In genomic region chr7:159155410-159155809, GRCh38 we compare ENCODE assay signal across 19 cellular contexts. TPM values are rescaled to one million over a fixed set of nuclear protein-coding genes. Genes with fewer than 3 reads are reported as not detected.
A peak's percentile ranks its signal among the peaks of the same experiment; 100 is the strongest.
DNase-seq lines count a peak whose midpoint lies in the region; ATAC-seq and TF ChIP-seq lines count a peak whose summit lies in the region.
"Had no signal": no experiment of that assay in that cellular context is flagged by ENCODE, and none has a peak within 500 bp of the region (broad histone marks: within the 10 kb centered on the region; RNA-seq: fewer than 3 reads in every experiment).

No MANE protein-coding gene starts in this region.

- H3K79me1 ChIP-seq in IMR-90 (ENCODE audit: low read depth in 1 of 2, low read length in 2 of 2): no peaks in the 10 kb centered on the region

- ATAC-seq in IMR-90 (ENCODE audit: low read depth) (no peak), left lobe of liver (peak; percentile 22), body of pancreas (no peak)
- ATAC-seq: GM23338 had no signal

- TF ChIP-seq RAD21 in IMR-90 (IDR thresholded peaks at IDR 0.05; ENCODE audit: low read length): no peak

- no peak overlapping the region for H2BK20ac ChIP-seq in IMR-90 (ENCODE audit: low read depth, low read length)

- H3K79me2 ChIP-seq in Karpas-422 (ENCODE audit: low read length): no peaks in the 10 kb centered on the region

- H3K27me3 ChIP-seq in IMR-90 (ENCODE audit: control insufficient read depth, insufficient read depth, low read length) (no peaks in the 10 kb centered on the region), Karpas-422 (ENCODE audit: low read length) (no peaks in the 10 kb centered on the region), body of pancreas (no peaks in the 10 kb centered on the region)

- no peaks in the 10 kb centered on the region for H3K9me1 ChIP-seq in IMR-90 (ENCODE audit: insufficient read depth, low read length)

- dilution Hi-C loops in IMR-90 (cut with HindIII; ENCODE audit: low sequenced_read_pairs, unreplicated experiment): no loop called here

- H3K36me3 ChIP-seq in IMR-90 (ENCODE audit: control insufficient read depth, insufficient read depth, low read length) (no peaks in the 10 kb centered on the region), Karpas-422 (ENCODE audit: insufficient read depth, low read length) (no peaks in the 10 kb centered on the region), body of pancreas (replicated peaks in 1 of 2; ENCODE audit: insufficient read depth in 1 of 2, low read depth in 2 of 2) (no peaks in the 10 kb centered on the region)
- H3K36me3 ChIP-seq: HAP-1 had no signal

- no peaks in the 10 kb centered on the region for H3K9me2 ChIP-seq in Karpas-422 (replicated peaks; ENCODE audit: insufficient read depth, low read length)

- H4K20me1 ChIP-seq in IMR-90 (ENCODE audit: insufficient read depth, low read length): no peaks in the 10 kb centered on the region
- no peaks in the 10 kb centered on the region for H4K20me1 ChIP-seq in Karpas-422 (ENCODE audit: insufficient read depth, low read depth, low read length)

- H3K18ac ChIP-seq in IMR-90 (ENCODE audit: low read depth, low read length): no peak overlapping the region

- DNase-seq in IMR-90 (no peak), Karpas-422 (peak; percentile 35), left lobe of liver (ENCODE audit: low spot score) (no peak), body of pancreas (no peak), H4 (ENCODE audit: low spot score) (no peak), OCI-M1 (lab: John Stamatoyannopoulos, UW) (no peak)
- DNase-seq: Calu3; CD4-positive, alpha-beta memory T cell; COR-L47; DMS53; DMS79 treated with DMSO at 0.1 percent for 48 hours; GF-D8; HFFc6 had no signal

- H4K91ac ChIP-seq in IMR-90 (ENCODE audit: insufficient read depth, low read depth, low read length): no peak overlapping the region

- TF ChIP-seq CTCF in IMR-90 (conservative IDR thresholded peaks at IDR 0.05; ENCODE audit: low read depth, low read length) (no peak), body of pancreas (IDR thresholded peaks at IDR 0.05) (no peak)

- 40% methylated on average over 2 of the region's 9 CpGs; no CpG with 5 or more reads in 1 of the 2 experiments for WGBS in IMR-90 (ENCODE audit: extremely low coverage in 2 of 2, insufficient read length in 1 of 2), 2 experiments
- 67 to 85% methylated on average over 8 to 9 of the region's 9 CpGs for WGBS in body of pancreas, 2 donors

- H3K4me3 ChIP-seq in IMR-90 (ENCODE audit: insufficient read depth, low read depth, low read length): no peak overlapping the region
- no peak overlapping the region for H3K4me3 ChIP-seq in Karpas-422 (ENCODE audit: low read length)
- no peak overlapping the region for H3K4me3 ChIP-seq in body of pancreas
- H3K4me3 ChIP-seq: GM23338, HAP-1 had no signal

- H3K9me3 ChIP-seq in IMR-90 (ENCODE audit: control insufficient read depth, insufficient read depth, low read length): peaks cover 49% of the 10 kb centered on the region
- no peaks in the 10 kb centered on the region for H3K9me3 ChIP-seq in Karpas-422 (ENCODE audit: low read length)
- no peaks in the 10 kb centered on the region for H3K9me3 ChIP-seq in body of pancreas
- H3K9me3 ChIP-seq: HAP-1 had no signal

- intact Hi-C loops in IMR-90 (cut with micrococcal nuclease): no loop called here
- intact Hi-C loops in body of pancreas (cut with DNase I): no loop called here

- no TSS peak for BruUV-seq in IMR-90 (replicated peaks; lab: Mats Ljungman, UMichigan)

- CTCF ChIA-PET in IMR-90 (lab: Yijun Ruan, JAX): no interaction called here

- H3K27ac ChIP-seq in IMR-90 (ENCODE audit: insufficient read depth, low read length) (no peak overlapping the region), Karpas-422 (ENCODE audit: low read length) (no peak overlapping the region), body of pancreas (no peak overlapping the region)

- POLR2A ChIA-PET in IMR-90 (lab: Charles Lee; ENCODE audit: unreplicated experiment): no interaction called here

- H2AFZ ChIP-seq in IMR-90 (replicated peaks; ENCODE audit: low read length, poor library complexity) (peak overlapping the region; percentile 19), Karpas-422 (ENCODE audit: low read length) (no peak overlapping the region)
- H2AFZ ChIP-seq: GM23338 had no signal

- H3K56ac ChIP-seq in IMR-90 (ENCODE audit: extremely low read depth, insufficient read depth, low read length): no peak overlapping the region

- in situ Hi-C loops in IMR-90 (cut with MboI; ENCODE audit: low sequenced_read_pairs): no loop called here

- H3K4me2 ChIP-seq in IMR-90 (ENCODE audit: low read depth, low read length) (no peak overlapping the region), Karpas-422 (ENCODE audit: low read depth, low read length, poor library complexity, severe bottlenecking) (no peak overlapping the region)
- H3K4me2 ChIP-seq: GM23338 had no signal

- no peak overlapping the region for H2BK5ac ChIP-seq in IMR-90 (ENCODE audit: low read depth, low read length, poor library complexity, severe bottlenecking)

- H3K4me1 ChIP-seq in IMR-90 (ENCODE audit: control insufficient read depth, insufficient read depth, low read length) (no peaks in the 10 kb centered on the region), Karpas-422 (ENCODE audit: low read length) (peaks cover 10% of the 10 kb centered on the region), body of pancreas (no peaks in the 10 kb centered on the region)
- H3K4me1 ChIP-seq: HAP-1 had no signal

- H4K8ac ChIP-seq in IMR-90 (ENCODE audit: low read depth in 2 of 2, low read length in 2 of 2): no peak overlapping the region

- no peak overlapping the region for H3K9ac ChIP-seq in IMR-90 (ENCODE audit: low read depth, low read length)
- H3K9ac ChIP-seq in Karpas-422 (ENCODE audit: low read length): no peak overlapping the region

- H2AK5ac ChIP-seq in IMR-90 (ENCODE audit: low read depth, low read length): no peak overlapping the region

- H3K14ac ChIP-seq in IMR-90 (replicated peaks; ENCODE audit: low read depth, low read length): no peak overlapping the region

- no peak overlapping the region for H3K23ac ChIP-seq in IMR-90 (ENCODE audit: low read depth, low read length)

- no peak overlapping the region for H4K5ac ChIP-seq in IMR-90 (ENCODE audit: low read depth, low read length)

- H3K4ac ChIP-seq in IMR-90 (ENCODE audit: low read depth, low read length): no peak overlapping the region

- no peak overlapping the region for H2AK9ac ChIP-seq in IMR-90 (replicated peaks; ENCODE audit: low read depth, low read length, poor library complexity)

- H2BK120ac ChIP-seq in IMR-90 (ENCODE audit: low read depth, low read length): no peak overlapping the region

- H2BK15ac ChIP-seq in IMR-90 (ENCODE audit: low read depth, low read length): no peak overlapping the region

- no peak for TF ChIP-seq POLR2A in IMR-90 (IDR thresholded peaks at IDR 0.05; ENCODE audit: low read depth, low read length)
- TF ChIP-seq POLR2A in body of pancreas (IDR thresholded peaks at IDR 0.05): no peak

TF ChIP-seq in IMR-90, 13 proteins besides CTCF, POLR2A, EP300 and RAD21:
- TF ChIP-seq MXI1 (IDR thresholded peaks at IDR 0.05; ENCODE audit: borderline replicate concordance, low read depth, low read length) (no peak), MAZ (IDR thresholded peaks at IDR 0.05; ENCODE audit: borderline replicate concordance, low read depth, low read length) (no peak), SMC3 (IDR thresholded peaks at IDR 0.05; ENCODE audit: low read depth, low read length) (no peak), ELK1 (IDR thresholded peaks at IDR 0.05; ENCODE audit: borderline replicate concordance, low read depth, low read length) (no peak), MAFK (IDR thresholded peaks at IDR 0.05; ENCODE audit: low read depth, low read length) (no peak), USF2 (IDR thresholded peaks at IDR 0.05; ENCODE audit: low read depth, low read length) (no peak), BHLHE40 (IDR thresholded peaks at IDR 0.05; ENCODE audit: low read depth, low read length) (no peak), NFE2L2 (IDR thresholded peaks at IDR 0.05; ENCODE audit: low read depth, low read length) (no peak), CHD1 (IDR thresholded peaks at IDR 0.05; ENCODE audit: low read depth, low read length) (no peak), RCOR1 (IDR thresholded peaks at IDR 0.05; ENCODE audit: insufficient replicate concordance, low read length) (no peak), CEBPB (IDR thresholded peaks at IDR 0.05; ENCODE audit: low read depth, low read length) (no peak), RFX5 (IDR thresholded peaks at IDR 0.05; ENCODE audit: low read depth, low read length) (no peak), FOS (IDR thresholded peaks at IDR 0.05; ENCODE audit: low read depth, low read length) (no peak)

RNA-seq across cellular contexts. Expression of gene VIPR2, which starts 10.7 kb away (rescaled TPM):
- total RNA-seq in IMR-90 (2012; rRNA removed) (not detected in 2 replicates), left lobe of liver (0.28 TPM), body of pancreas (10 to 100 TPM; 10.9 to 18.2 TPM)
- not detected in 2 replicates for polyA plus RNA-seq in IMR-90 (2012; rRNA removed)
- not detected in 2 replicates for polyA plus RNA-seq in IMR-90 (2012; cell fraction: cytosol; rRNA removed)
- not detected in 2 replicates for polyA plus RNA-seq in IMR-90 (2012; cell fraction: nucleus; rRNA removed; ENCODE audit: low replicate concordance)
- total RNA-seq in Karpas-422 (2014; rRNA removed; shearing (Covaris generic); ENCODE audit: low replicate concordance): not detected in 2 replicates
- total RNA-seq in H4 (2014; rRNA removed; shearing (Covaris generic)): 0.68 and 0.77 TPM in 2 replicates
- total RNA-seq: A172, A673, Calu3, G401, HFFc6 had no signal
- polyA plus RNA-seq: BJ had no signal
